Comparison of ENCODE assay signal across 3 cellular contexts in the genomic region with DNA sequence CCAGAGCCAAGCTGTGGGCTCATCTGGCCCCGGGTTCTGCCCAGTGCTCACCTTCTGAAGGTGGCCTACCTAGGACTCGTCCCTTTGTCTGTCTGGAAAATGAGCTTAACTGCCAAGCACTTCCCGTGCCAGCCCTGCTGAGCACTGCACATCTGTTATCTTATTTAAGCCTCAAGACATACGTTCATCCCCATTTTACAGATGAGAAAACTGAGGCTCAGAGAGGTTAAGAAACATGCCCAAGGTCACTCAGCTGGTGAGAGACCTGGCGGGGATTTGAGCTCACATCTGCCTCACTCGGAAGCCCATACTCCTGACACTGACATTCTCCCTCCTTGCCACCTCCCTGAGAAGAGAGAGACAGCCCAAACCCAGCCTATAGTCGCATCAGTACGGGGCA.
TF ChIP-seq lines count a peak whose summit lies in the region.

No MANE protein-coding gene starts in this region.

TF ChIP-seq in HepG2, 621 proteins besides CTCF, POLR2A, EP300 and RAD21:
- TF ChIP-seq ZNF629 (CRISPR knock-in tag; conservative IDR thresholded peaks at IDR 0.05): peak; percentile 80
- TF ChIP-seq, protein P1, sequence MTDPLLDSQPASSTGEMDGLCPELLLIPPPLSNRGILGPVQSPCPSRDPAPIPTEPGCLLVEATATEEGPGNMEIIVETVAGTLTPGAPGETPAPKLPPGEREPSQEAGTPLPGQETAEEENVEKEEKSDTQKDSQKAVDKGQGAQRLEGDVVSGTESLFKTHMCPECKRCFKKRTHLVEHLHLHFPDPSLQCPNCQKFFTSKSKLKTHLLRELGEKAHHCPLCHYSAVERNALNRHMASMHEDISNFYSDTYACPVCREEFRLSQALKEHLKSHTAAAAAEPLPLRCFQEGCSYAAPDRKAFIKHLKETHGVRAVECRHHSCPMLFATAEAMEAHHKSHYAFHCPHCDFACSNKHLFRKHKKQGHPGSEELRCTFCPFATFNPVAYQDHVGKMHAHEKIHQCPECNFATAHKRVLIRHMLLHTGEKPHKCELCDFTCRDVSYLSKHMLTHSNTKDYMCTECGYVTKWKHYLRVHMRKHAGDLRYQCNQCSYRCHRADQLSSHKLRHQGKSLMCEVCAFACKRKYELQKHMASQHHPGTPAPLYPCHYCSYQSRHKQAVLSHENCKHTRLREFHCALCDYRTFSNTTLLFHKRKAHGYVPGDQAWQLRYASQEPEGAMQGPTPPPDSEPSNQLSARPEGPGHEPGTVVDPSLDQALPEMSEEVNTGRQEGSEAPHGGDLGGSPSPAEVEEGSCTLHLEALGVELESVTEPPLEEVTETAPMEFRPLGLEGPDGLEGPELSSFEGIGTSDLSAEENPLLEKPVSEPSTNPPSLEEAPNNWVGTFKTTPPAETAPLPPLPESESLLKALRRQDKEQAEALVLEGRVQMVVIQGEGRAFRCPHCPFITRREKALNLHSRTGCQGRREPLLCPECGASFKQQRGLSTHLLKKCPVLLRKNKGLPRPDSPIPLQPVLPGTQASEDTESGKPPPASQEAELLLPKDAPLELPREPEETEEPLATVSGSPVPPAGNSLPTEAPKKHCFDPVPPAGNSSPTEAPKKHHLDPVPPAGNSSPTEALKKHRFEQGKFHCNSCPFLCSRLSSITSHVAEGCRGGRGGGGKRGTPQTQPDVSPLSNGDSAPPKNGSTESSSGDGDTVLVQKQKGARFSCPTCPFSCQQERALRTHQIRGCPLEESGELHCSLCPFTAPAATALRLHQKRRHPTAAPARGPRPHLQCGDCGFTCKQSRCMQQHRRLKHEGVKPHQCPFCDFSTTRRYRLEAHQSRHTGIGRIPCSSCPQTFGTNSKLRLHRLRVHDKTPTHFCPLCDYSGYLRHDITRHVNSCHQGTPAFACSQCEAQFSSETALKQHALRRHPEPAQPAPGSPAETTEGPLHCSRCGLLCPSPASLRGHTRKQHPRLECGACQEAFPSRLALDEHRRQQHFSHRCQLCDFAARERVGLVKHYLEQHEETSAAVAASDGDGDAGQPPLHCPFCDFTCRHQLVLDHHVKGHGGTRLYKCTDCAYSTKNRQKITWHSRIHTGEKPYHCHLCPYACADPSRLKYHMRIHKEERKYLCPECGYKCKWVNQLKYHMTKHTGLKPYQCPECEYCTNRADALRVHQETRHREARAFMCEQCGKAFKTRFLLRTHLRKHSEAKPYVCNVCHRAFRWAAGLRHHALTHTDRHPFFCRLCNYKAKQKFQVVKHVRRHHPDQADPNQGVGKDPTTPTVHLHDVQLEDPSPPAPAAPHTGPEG (CRISPR knock-in tag; IDR thresholded peaks at IDR 0.05): no peak
TF ChIP-seq in HepG2: peak in this region for 1.

TF ChIP-seq in H1, 55 proteins besides CTCF, POLR2A, EP300 and RAD21:
- TF ChIP-seq KDM1A (IDR thresholded peaks at IDR 0.05; ENCODE audit: borderline replicate concordance, low read length) (0 out of 2 replicates have a peak, but pooled peaks have one; percentile 25), CTBP2 (IDR thresholded peaks at IDR 0.05; ENCODE audit: borderline replicate concordance, insufficient read depth, insufficient read length, low read length) (no peak)

TF ChIP-seq in SK-N-SH treated with all-trans-retinoic acid at 6 μM for 48 hours, 23 proteins besides CTCF, POLR2A, EP300 and RAD21:
- TF ChIP-seq SNAI2 (CRISPR knock-in tag; IDR thresholded peaks at IDR 0.05) (no peak), ZNF70 (CRISPR knock-in tag; IDR thresholded peaks at IDR 0.05) (no peak), ZFP3 (CRISPR knock-in tag; IDR thresholded peaks at IDR 0.05) (no peak), ISL1 (CRISPR knock-in tag; IDR thresholded peaks at IDR 0.05) (no peak), TOX (CRISPR knock-in tag; IDR thresholded peaks at IDR 0.05; ENCODE audit: borderline replicate concordance) (no peak), ESRRG (CRISPR knock-in tag; IDR thresholded peaks at IDR 0.05) (no peak), BACH2 (CRISPR knock-in tag; IDR thresholded peaks at IDR 0.05; ENCODE audit: borderline replicate concordance) (no peak), ZNF8 (CRISPR knock-in tag; IDR thresholded peaks at IDR 0.05) (no peak), GLIS3 (CRISPR knock-in tag; IDR thresholded peaks at IDR 0.05) (no peak), ARNTL (CRISPR knock-in tag; IDR thresholded peaks at IDR 0.05; ENCODE audit: borderline replicate concordance, low read depth) (no peak)
- TF ChIP-seq, protein P2, sequence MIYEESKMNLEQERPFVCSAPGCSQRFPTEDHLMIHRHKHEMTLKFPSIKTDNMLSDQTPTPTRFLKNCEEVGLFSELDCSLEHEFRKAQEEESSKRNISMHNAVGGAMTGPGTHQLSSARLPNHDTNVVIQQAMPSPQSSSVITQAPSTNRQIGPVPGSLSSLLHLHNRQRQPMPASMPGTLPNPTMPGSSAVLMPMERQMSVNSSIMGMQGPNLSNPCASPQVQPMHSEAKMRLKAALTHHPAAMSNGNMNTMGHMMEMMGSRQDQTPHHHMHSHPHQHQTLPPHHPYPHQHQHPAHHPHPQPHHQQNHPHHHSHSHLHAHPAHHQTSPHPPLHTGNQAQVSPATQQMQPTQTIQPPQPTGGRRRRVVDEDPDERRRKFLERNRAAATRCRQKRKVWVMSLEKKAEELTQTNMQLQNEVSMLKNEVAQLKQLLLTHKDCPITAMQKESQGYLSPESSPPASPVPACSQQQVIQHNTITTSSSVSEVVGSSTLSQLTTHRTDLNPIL (CRISPR knock-in tag; IDR thresholded peaks at IDR 0.05; ENCODE audit: low read depth): no peak
